8 cellular contexts compared by ENCODE assay signal in the genomic region with DNA sequence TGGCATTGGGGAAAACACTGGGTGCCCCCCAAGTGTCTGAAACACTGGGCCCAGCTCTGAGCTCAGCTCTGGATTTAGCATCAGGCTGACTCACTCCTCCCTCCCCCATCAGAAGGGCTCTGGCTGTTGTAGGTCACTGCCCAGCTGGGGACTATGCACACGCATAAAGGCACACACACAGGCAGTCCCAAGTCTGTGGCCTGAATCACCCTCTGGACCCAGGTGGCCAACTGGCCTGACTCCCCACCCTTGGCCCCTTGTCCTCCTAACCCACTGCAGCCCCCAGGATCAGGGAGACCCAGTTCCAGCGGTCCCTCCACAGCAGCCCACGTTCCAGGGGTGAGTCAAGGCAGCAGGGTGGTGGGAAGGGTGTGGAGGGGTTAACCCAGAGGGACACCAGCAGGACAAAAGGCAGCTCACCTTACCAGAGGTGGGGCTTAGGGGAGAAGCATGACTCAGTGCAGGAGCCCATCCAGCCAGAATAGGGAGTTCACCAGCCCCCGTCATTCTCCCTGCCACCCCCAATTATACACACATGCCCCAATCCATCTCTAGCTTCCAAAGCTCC. TPM values are rescaled to one million over a fixed set of nuclear protein-coding genes. Genes with fewer than 3 reads are reported as not detected.
DNase-seq lines count a peak whose midpoint lies in the region; ATAC-seq and TF ChIP-seq lines count a peak whose summit lies in the region.

No MANE protein-coding gene starts in this region.

- WGBS in heart left ventricle, 4 donors: 49 to 67% (median 51%) methylated on average over 1 to 4 of the region's 4 CpGs

- peak overlapping the region; percentile 60 for H3K4me3 Mint-ChIP-seq in HFFc6
- H3K4me3 Mint-ChIP-seq in activated T-helper 17 cell treated with anti-CD3 and anti-CD28 coated beads, Interleukin-2, amount 50 U/mL, for 72 hours: peak overlapping the region; percentile 73

- intact Hi-C loops in heart left ventricle (cut with DNase I): no loop called here

- TF ChIP-seq POLR2A in heart left ventricle (IDR thresholded peaks at IDR 0.05): no peak

- DNase-seq in HFFc6 (peak; percentile 72), heart left ventricle (peak in 4 of 5 donors; percentile 69 to 86 (median 72)), putamen (ENCODE audit: low spot score) (no peak), DMS53 (lab: John Stamatoyannopoulos, UW) (no peak), SIG-M5 treated with dmso at 0.1 percent for 504 hours (lab: John Stamatoyannopoulos, UW; ENCODE audit: unreplicated experiment) (no peak)

- H3K9me3 ChIP-seq in heart left ventricle: no peaks in the 10 kb centered on the region

- H3K27ac ChIP-seq in heart left ventricle (peak overlapping the region; percentile 51 to 91 (median 85)), skin epidermis (peak overlapping the region in 17 of 21 experiments; percentile 5 to 84 (median 63))

- H3K4me1 ChIP-seq in heart left ventricle: peaks cover 3 to 66% (median 47%) of the 10 kb centered on the region in 12 donors

- H3K9me3 Mint-ChIP-seq in HFFc6: no peaks in the 10 kb centered on the region
- no peaks in the 10 kb centered on the region for H3K9me3 Mint-ChIP-seq in activated T-helper 17 cell treated with anti-CD3 and anti-CD28 coated beads, Interleukin-2, amount 50 U/mL, for 72 hours

- H3K36me3 ChIP-seq in heart left ventricle: peaks cover 0 to 42% (median 17%) of the 10 kb centered on the region in 9 donors

- H3K27me3 ChIP-seq in heart left ventricle: no peaks in the 10 kb centered on the region

- H3K4me1 Mint-ChIP-seq in HFFc6 (ENCODE audit: low read depth): peaks cover 66% of the 10 kb centered on the region
- peaks cover 48% of the 10 kb centered on the region for H3K4me1 Mint-ChIP-seq in activated T-helper 17 cell treated with anti-CD3 and anti-CD28 coated beads, Interleukin-2, amount 50 U/mL, for 72 hours

- TF ChIP-seq CTCF in HFFc6 (IDR thresholded peaks at IDR 0.05) (no peak), heart left ventricle (IDR thresholded peaks at IDR 0.05) (no peak)

- H3K4me3 ChIP-seq in heart left ventricle: peak overlapping the region in 4 of 12 donors; percentile 7 to 18 (median 14)
- no peak overlapping the region for H3K4me3 ChIP-seq in skin epidermis

- no peaks in the 10 kb centered on the region for H3K36me3 Mint-ChIP-seq in HFFc6 (ENCODE audit: low read depth)
- peaks cover 24% of the 10 kb centered on the region for H3K36me3 Mint-ChIP-seq in activated T-helper 17 cell treated with anti-CD3 and anti-CD28 coated beads, Interleukin-2, amount 50 U/mL, for 72 hours (ENCODE audit: low read depth)

- H3K27ac Mint-ChIP-seq in HFFc6: peak overlapping the region; percentile 95
- peak overlapping the region; percentile 96 for H3K27ac Mint-ChIP-seq in activated T-helper 17 cell treated with anti-CD3 and anti-CD28 coated beads, Interleukin-2, amount 50 U/mL, for 72 hours

- H3K27me3 Mint-ChIP-seq in HFFc6 (ENCODE audit: insufficient read depth): peaks cover 2% of the 10 kb centered on the region; the same call in 1 of the 2 replicates
- no peaks in the 10 kb centered on the region for H3K27me3 Mint-ChIP-seq in activated T-helper 17 cell treated with anti-CD3 and anti-CD28 coated beads, Interleukin-2, amount 50 U/mL, for 72 hours

- ATAC-seq in activated T-helper 17 cell treated with anti-CD3 and anti-CD28 coated beads, Interleukin-2, amount 50 U/mL, for 72 hours (replicated peaks): peak; percentile 40
- ATAC-seq in heart left ventricle (peak; percentile 94 to 97 (median 96)), HG03175 (IDR thresholded peaks at IDR 0.05; ENCODE audit: unreplicated experiment) (no peak)

RNA-seq across cellular contexts. Expression of a gene that starts 47.0 kb away (rescaled TPM):
- total RNA-seq in HFFc6 (2021; fragmentation: NEBNext Ultra II Directional; extraction: Animal tissue kit (Norgen Biotek cat#: 25700)): 10 to 100 TPM; 39.2 to 57.7 (median 42.9) TPM
- 10 to 100 TPM; 90.6 to 95.9 TPM for total RNA-seq in activated T-helper 17 cell treated with anti-CD3 and anti-CD28 coated beads, Interleukin-2, amount 50 U/mL, for 72 hours
- 100 to 1,000 TPM; 241 to 340 (median 300) TPM for total RNA-seq in heart left ventricle
- polyA plus RNA-seq in heart left ventricle: 100 to 1,000 TPM in 1 of 2 donors, 10 to 100 TPM in 1; 83.5 to 306 TPM

Comparison
In these comparisons a context has a peak if more than half of its experiments do, and no peak if none do; other contexts are left out.
1. DNase-seq: peak in HFFc6 (single experiment) and heart left ventricle (4 of 5); none in putamen (single experiment), DMS53 (single experiment) and SIG-M5 treated with dmso at 0.1 percent for 504 hours (single experiment).